ENCODE assay signal across 1 cellular context in genomic region chrX:46938589-46938988, GRCh38.
TF ChIP-seq lines count a peak whose summit lies in the region.

No MANE protein-coding gene starts in this region.

TF ChIP-seq in HEK293, 187 proteins besides CTCF, POLR2A, EP300 and RAD21 (continued from another document):
- TF ChIP-seq SETDB1 (IDR thresholded peaks at IDR 0.05; ENCODE audit: insufficient read length, low read length), result peak; percentile 88
